Comparison of ENCODE assay signal across 27 cellular contexts in the genomic region with DNA sequence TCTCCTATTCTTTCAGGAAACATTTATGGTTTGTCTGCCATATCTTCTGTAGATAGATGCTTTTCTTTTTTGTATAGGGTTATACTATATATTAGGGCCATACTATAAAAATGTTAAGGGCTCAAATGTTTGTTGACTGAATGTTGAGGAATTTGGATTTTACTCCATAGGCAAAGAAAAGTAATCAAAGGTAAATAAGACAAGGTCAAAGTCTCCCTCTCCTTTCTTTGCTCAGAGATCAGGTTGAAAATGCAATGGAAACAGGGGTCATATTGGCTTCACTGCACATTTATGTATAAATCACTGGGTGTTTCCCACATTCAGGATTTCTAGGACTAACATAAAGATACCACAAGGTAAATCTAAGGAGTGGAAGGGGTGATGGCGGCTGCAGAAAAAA.
"Had no signal": no experiment of that assay in that cellular context is flagged by ENCODE, and none has a peak within 500 bp of the region (broad histone marks: within the 10 kb centered on the region; RNA-seq: fewer than 3 reads in every experiment).

No MANE protein-coding gene starts in this region.

- ATAC-seq: activated CD4-positive, CD25-positive, alpha-beta regulatory T cell treated with anti-CD3 and anti-CD28 coated beads, Interleukin-2, amount 50 U/mL, for 24 hours; activated CD8-positive, alpha-beta T cell treated with anti-CD3 and anti-CD28 coated beads for 36 hours; activated T-cell treated with anti-CD3 and anti-CD28 coated beads, Interleukin-2, amount 50 U/mL, for 4 hours; activated T-helper 17 cell treated with anti-CD3 and anti-CD28 coated beads, Interleukin-2, amount 50 U/mL, for 72 hours; esophagus mucosa; gastrocnemius medialis; T-helper 17 cell had no signal

- H3K27me3 ChIP-seq: brain microvascular endothelial cell, gastrocnemius medialis had no signal

- H3K27ac ChIP-seq: brain microvascular endothelial cell, coronary artery, dorsolateral prefrontal cortex, gastrocnemius medialis, WERI-Rb-1 had no signal

- H3K36me3 ChIP-seq: brain microvascular endothelial cell, gastrocnemius medialis, WERI-Rb-1 had no signal

- H3K9me3 ChIP-seq: gastrocnemius medialis had no signal

- H3K4me3 ChIP-seq: coronary artery, dorsolateral prefrontal cortex, gastrocnemius medialis had no signal

- DNase-seq: activated B cell treated with CpG ODN at 0.5 μM for 24 hours; activated CD4-positive, alpha-beta T cell treated with anti-CD3 and anti-CD28 coated beads for 48 hours; activated CD4-positive, alpha-beta T cell treated with anti-CD3 and anti-CD28 coated beads, Interleukin-2, amount 50 U/mL, for 1 hour; activated CD4-positive, alpha-beta T cell treated with anti-CD3 and anti-CD28 coated beads, Interleukin-2, amount 50 U/mL, for 48 hours; activated CD8-positive, alpha-beta memory T cell treated with anti-CD3 and anti-CD28 coated beads for 24 hours; activated CD8-positive, alpha-beta T cell treated with anti-CD3 and anti-CD28 coated beads for 36 hours; activated effector memory CD4-positive, alpha-beta T cell treated with Interleukin-2 at 50 U/mL for 16 hours; activated gamma-delta T cell treated with Interleukin-2 at 50 U/mL for 16 hours; activated naive CD4-positive, alpha-beta T cell treated with anti-CD3 and anti-CD28 coated beads, Interleukin-2, amount 50 U/mL, for 16 hours; activated naive CD4-positive, alpha-beta T cell treated with Interleukin-2 at 50 U/mL for 16 hours; activated T-cell treated with anti-CD3 and anti-CD28 coated beads, Interleukin-2, amount 50 U/mL, for 4 hours; amniotic stem cell; anterior cingulate cortex; brain microvascular endothelial cell; dorsolateral prefrontal cortex; effector memory CD4-positive, alpha-beta T cell; endodermal cell; foreskin fibroblast; gastrocnemius medialis; T-helper 1 cell; T-helper 17 cell; T1000; WERI-Rb-1 had no signal

- H3K4me1 ChIP-seq: gastrocnemius medialis had no signal
